Comparison of ENCODE assay signal across 8 cellular contexts in genomic region chr3:72336821-72337479, GRCh38.
DNase-seq lines count a peak whose midpoint lies in the region; ATAC-seq, FAIRE-seq and TF ChIP-seq lines count a peak whose summit lies in the region.

No MANE protein-coding gene starts in this region.

- no peak overlapping the region for H3K4me3 Mint-ChIP-seq in nephron progenitor cell

- H3K36me3 Mint-ChIP-seq in nephron progenitor cell (ENCODE audit: low read depth) = no peaks in the 10 kb centered on the region

- peaks cover 15% of the 10 kb centered on the region for H3K27me3 Mint-ChIP-seq in nephron progenitor cell (ENCODE audit: low read depth, poor library complexity)

- H3K4me3 ChIP-seq in epithelial cell of proximal tubule (ENCODE audit: low read depth, low read length) = peak overlapping the region; percentile 36

- peaks cover 8% of the 10 kb centered on the region for H3K4me1 Mint-ChIP-seq in nephron progenitor cell

- no peak for TF ChIP-seq POLR2A in GM12891 (IDR thresholded peaks at IDR 0.05; ENCODE audit: low read depth, low read length)

- FAIRE-seq in GM12891 (lab: Jason Lieb, UNC) = no peak

- TF ChIP-seq CTCF in epithelial cell of proximal tubule (conservative IDR thresholded peaks at IDR 0.05; ENCODE audit: low read depth, low read length) (no peak), nephron progenitor cell (IDR thresholded peaks at IDR 0.05) (no peak)

- no peak overlapping the region for H3K27ac Mint-ChIP-seq in nephron progenitor cell

- DNase-seq in CMK (ENCODE audit: low read depth) = peak; percentile 41
- DNase-seq in NCI-H2171 treated with DMSO at 0.1 percent for 48 hours (lab: John Stamatoyannopoulos, UW) = peak; percentile 91
- no peak for DNase-seq in epithelial cell of proximal tubule (ENCODE audit: low read depth)
- peak; percentile 70 for DNase-seq in nephron progenitor cell
- DNase-seq in ecto neural progenitor cell (ENCODE audit: low spot score) = no peak
- DNase-seq in GM12891 (ENCODE audit: insufficient read length, low spot score) = no peak
- no peak for DNase-seq in stimulated activated CD4-positive, alpha-beta T cell treated with anti-CD3 and anti-CD28 coated beads, Interleukin-12 subunit alpha, Interleukin-12 subunit beta, amount 100 ng/mL, for 4 hours

- ATAC-seq in GM21515 (IDR thresholded peaks at IDR 0.05; ENCODE audit: unreplicated experiment) = no peak

- no peaks in the 10 kb centered on the region for H3K9me3 Mint-ChIP-seq in nephron progenitor cell

TF ChIP-seq in GM12891, 5 proteins besides CTCF, POLR2A, EP300 and RAD21:
- no peak for TF ChIP-seq TAF1 (IDR thresholded peaks at IDR 0.05; ENCODE audit: low read depth, low read length)
- TF ChIP-seq PAX5 (IDR thresholded peaks at IDR 0.05; ENCODE audit: insufficient read depth, low read length, severe bottlenecking) = no peak
- no peak for TF ChIP-seq POLR2AphosphoS5 (IDR thresholded peaks at IDR 0.05; ENCODE audit: low read depth, low read length)
- no peak for TF ChIP-seq SPI1 (IDR thresholded peaks at IDR 0.05; ENCODE audit: low read depth, low read length)
- no peak for TF ChIP-seq POU2F2 (IDR thresholded peaks at IDR 0.05; ENCODE audit: low read depth, low read length)
TF ChIP-seq in GM12891: peak in this region for 0.

Comparison
In these comparisons a context has a peak if more than half of its experiments do, and no peak if none do; other contexts are left out.
1. DNase-seq: peak in CMK (single experiment), NCI-H2171 treated with DMSO at 0.1 percent for 48 hours (single experiment) and nephron progenitor cell (single experiment); none in epithelial cell of proximal tubule (single experiment), ecto neural progenitor cell (single experiment), GM12891 (single experiment) and stimulated activated CD4-positive, alpha-beta T cell treated with anti-CD3 and anti-CD28 coated beads, Interleukin-12 subunit alpha, Interleukin-12 subunit beta, amount 100 ng/mL, for 4 hours (single experiment).